In genomic region chr10:72215611-72216549, GRCh38 we compare ENCODE assay signal across 2 cellular contexts.
TF ChIP-seq lines count a peak whose summit lies in the region.

Gene ANAPC16 (plus strand): TSS chr10:72216012. CDS start chr10:72223915, 7,903 bp downstream.
Gene ASCC1 (minus strand): TSS chr10:72216276. CDS start chr10:72213298, 2,978 bp downstream.

TF ChIP-seq in HCT116, 20 proteins besides CTCF, POLR2A, EP300 and RAD21 (continued from another document):
- no peak for TF ChIP-seq EZH2phosphoT487 (IDR thresholded peaks at IDR 0.05; ENCODE audit: borderline replicate concordance)
- TF ChIP-seq REST (IDR thresholded peaks at IDR 0.05; ENCODE audit: low read depth) = no peak
- peak; percentile 34 for TF ChIP-seq ZFX (IDR thresholded peaks at IDR 0.05)
- peak; percentile 96 for TF ChIP-seq POLR2AphosphoS5 (IDR thresholded peaks at IDR 0.05; ENCODE audit: low read depth, low read length)
- no peak for TF ChIP-seq ZBTB33 (IDR thresholded peaks at IDR 0.05; ENCODE audit: extremely low read depth, insufficient replicate concordance, low read length)
- peak; percentile 76 for TF ChIP-seq SP1 (IDR thresholded peaks at IDR 0.05; ENCODE audit: low read depth)
- peak; percentile 85 for TF ChIP-seq CBX3 (IDR thresholded peaks at IDR 0.05; ENCODE audit: low read depth)
- peak; percentile 34 for TF ChIP-seq YY1 (IDR thresholded peaks at IDR 0.05; ENCODE audit: extremely low read depth, insufficient replicate concordance, low read depth, low read length)
- TF ChIP-seq ATF3 (IDR thresholded peaks at IDR 0.05) = no peak; the same call in 1 of the 2 replicates

TF ChIP-seq in neural cell, 6 proteins besides CTCF, POLR2A, EP300 and RAD21 (continued from another document):
- peak; percentile 94 for TF ChIP-seq REST (IDR thresholded peaks at IDR 0.05; ENCODE audit: borderline replicate concordance)
- peak; percentile 98 for TF ChIP-seq POLR2AphosphoS5 (IDR thresholded peaks at IDR 0.05)
- TF ChIP-seq SMC3 (conservative IDR thresholded peaks at IDR 0.05; ENCODE audit: poor library complexity) = peak; percentile 74
- TF ChIP-seq EZH2 (IDR thresholded peaks at IDR 0.05; ENCODE audit: borderline replicate concordance, insufficient read depth, low read length, poor library complexity, severe bottlenecking) = no peak
- TF ChIP-seq TAF1 (IDR thresholded peaks at IDR 0.05; ENCODE audit: low read depth) = peak; percentile 77
